In the genomic region with DNA sequence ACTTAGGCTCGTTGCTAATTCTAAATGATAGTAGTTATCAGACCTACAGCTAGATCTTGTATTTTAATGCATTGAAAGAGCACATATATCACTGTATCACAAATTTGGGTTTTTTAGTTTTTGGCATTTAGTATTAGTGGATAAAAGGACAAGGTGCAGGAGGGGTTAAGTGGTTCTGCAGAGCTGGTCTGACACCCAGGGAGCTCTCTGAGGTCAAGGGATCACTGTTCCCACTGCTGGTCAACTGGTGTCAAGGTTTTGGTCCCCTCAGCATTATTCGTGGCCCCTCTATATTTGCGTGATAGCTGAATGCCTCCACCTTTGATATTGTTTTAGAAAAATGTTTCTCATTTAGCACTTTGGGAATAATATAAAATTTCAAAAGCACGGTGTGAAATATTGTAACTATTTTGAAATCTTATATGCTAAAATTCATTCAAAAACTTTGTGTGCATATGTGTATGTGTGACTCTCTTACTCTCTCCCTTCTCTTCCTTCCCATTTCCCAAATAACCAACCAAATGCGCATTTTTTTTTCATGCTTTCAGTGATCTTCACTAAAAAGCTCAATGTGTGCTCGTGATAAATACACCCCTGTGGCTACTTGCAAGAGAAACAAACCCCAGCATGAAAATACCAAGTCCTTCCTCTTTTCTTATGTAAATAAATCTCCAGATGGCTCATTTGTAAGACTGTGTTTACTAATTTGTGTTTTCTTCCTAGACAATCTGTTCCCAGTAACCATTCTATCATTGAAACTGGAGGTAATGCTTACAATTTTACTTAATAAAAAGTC, we compare ENCODE assay signal across 1 cellular context.
TF ChIP-seq lines count a peak whose summit lies in the region.

No MANE protein-coding gene starts in this region.

TF ChIP-seq in WTC11, 78 proteins besides CTCF, POLR2A, EP300 and RAD21 (continued from another document):
- TF ChIP-seq, protein P1, sequence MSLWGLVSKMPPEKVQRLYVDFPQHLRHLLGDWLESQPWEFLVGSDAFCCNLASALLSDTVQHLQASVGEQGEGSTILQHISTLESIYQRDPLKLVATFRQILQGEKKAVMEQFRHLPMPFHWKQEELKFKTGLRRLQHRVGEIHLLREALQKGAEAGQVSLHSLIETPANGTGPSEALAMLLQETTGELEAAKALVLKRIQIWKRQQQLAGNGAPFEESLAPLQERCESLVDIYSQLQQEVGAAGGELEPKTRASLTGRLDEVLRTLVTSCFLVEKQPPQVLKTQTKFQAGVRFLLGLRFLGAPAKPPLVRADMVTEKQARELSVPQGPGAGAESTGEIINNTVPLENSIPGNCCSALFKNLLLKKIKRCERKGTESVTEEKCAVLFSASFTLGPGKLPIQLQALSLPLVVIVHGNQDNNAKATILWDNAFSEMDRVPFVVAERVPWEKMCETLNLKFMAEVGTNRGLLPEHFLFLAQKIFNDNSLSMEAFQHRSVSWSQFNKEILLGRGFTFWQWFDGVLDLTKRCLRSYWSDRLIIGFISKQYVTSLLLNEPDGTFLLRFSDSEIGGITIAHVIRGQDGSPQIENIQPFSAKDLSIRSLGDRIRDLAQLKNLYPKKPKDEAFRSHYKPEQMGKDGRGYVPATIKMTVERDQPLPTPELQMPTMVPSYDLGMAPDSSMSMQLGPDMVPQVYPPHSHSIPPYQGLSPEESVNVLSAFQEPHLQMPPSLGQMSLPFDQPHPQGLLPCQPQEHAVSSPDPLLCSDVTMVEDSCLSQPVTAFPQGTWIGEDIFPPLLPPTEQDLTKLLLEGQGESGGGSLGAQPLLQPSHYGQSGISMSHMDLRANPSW (CRISPR knock-in tag; conservative IDR thresholded peaks at IDR 0.05; ENCODE audit: low read depth), result no peak
- no peak for TF ChIP-seq ZNF121 (CRISPR knock-in tag; IDR thresholded peaks at IDR 0.05)
- TF ChIP-seq, protein P2, sequence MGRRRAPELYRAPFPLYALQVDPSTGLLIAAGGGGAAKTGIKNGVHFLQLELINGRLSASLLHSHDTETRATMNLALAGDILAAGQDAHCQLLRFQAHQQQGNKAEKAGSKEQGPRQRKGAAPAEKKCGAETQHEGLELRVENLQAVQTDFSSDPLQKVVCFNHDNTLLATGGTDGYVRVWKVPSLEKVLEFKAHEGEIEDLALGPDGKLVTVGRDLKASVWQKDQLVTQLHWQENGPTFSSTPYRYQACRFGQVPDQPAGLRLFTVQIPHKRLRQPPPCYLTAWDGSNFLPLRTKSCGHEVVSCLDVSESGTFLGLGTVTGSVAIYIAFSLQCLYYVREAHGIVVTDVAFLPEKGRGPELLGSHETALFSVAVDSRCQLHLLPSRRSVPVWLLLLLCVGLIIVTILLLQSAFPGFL (CRISPR knock-in tag; IDR thresholded peaks at IDR 0.05; ENCODE audit: borderline replicate concordance), result no peak
- TF ChIP-seq, protein P3, sequence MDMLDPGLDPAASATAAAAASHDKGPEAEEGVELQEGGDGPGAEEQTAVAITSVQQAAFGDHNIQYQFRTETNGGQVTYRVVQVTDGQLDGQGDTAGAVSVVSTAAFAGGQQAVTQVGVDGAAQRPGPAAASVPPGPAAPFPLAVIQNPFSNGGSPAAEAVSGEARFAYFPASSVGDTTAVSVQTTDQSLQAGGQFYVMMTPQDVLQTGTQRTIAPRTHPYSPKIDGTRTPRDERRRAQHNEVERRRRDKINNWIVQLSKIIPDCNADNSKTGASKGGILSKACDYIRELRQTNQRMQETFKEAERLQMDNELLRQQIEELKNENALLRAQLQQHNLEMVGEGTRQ (CRISPR knock-in tag; IDR thresholded peaks at IDR 0.05), result no peak
